19 cellular contexts compared by ENCODE assay signal in genomic region chr18:7642491-7642890, GRCh38.
DNase-seq lines count a peak whose midpoint lies in the region; ATAC-seq, FAIRE-seq and TF ChIP-seq lines count a peak whose summit lies in the region.
"Had no signal": no experiment of that assay in that cellular context is flagged by ENCODE, and none has a peak within 500 bp of the region (broad histone marks: within the 10 kb centered on the region; RNA-seq: fewer than 3 reads in every experiment).

No MANE protein-coding gene starts in this region.

- H3K79me2 ChIP-seq in K562 (ENCODE audit: control insufficient read depth, insufficient read depth, low read length) (no peaks in the 10 kb centered on the region), smooth muscle cell (ENCODE audit: low read depth) (peaks cover 61% of the 10 kb centered on the region)

- no peaks in the 10 kb centered on the region for H3F3A ChIP-seq in smooth muscle cell (ENCODE audit: low read depth)

- H3K4me2 ChIP-seq in K562 (ENCODE audit: insufficient read depth, low read length): no peak overlapping the region
- peak overlapping the region; percentile 47 for H3K4me2 ChIP-seq in smooth muscle cell
- H3K4me2 ChIP-seq: BLaER1, GM23338 had no signal

- no TSS peak for BruUV-seq in K562 (replicated peaks; lab: Mats Ljungman, UMichigan)

- no peaks in the 10 kb centered on the region for H3K9me3 ChIP-seq in K562 (replicated peaks; ENCODE audit: control insufficient read depth, insufficient read depth, low read depth, low read length)
- no peaks in the 10 kb centered on the region for H3K9me3 ChIP-seq in smooth muscle cell (replicated peaks; ENCODE audit: low read depth)
- H3K9me3 ChIP-seq: BLaER1 had no signal

- no peak for TF ChIP-seq RAD21 in K562 (CRISPR knock-in tag; conservative IDR thresholded peaks at IDR 0.05 in 1 of 2, IDR thresholded peaks at IDR 0.05 in 1 of 2)

- TF ChIP-seq EP300 in K562 (IDR thresholded peaks at IDR 0.05; ENCODE audit: low read length): no peak

- TF ChIP-seq CTCF in K562 (IDR thresholded peaks at IDR 0.05 in 2 of 3, conservative IDR thresholded peaks at IDR 0.05 in 1 of 3; ENCODE audit: insufficient read depth in 2 of 3, low read depth in 1 of 3, low read length in 3 of 3) (no peak), smooth muscle cell (IDR thresholded peaks at IDR 0.05; ENCODE audit: borderline replicate concordance, insufficient read depth, poor library complexity, severe bottlenecking) (no peak)

- in situ Hi-C loops in K562 (cut with MboI): no loop called here

- intact Hi-C loops in K562 (cut with micrococcal nuclease): no loop called here

- H3K36me3 ChIP-seq in K562 (ENCODE audit: control insufficient read depth, insufficient read depth, low read length) (no peaks in the 10 kb centered on the region), smooth muscle cell (ENCODE audit: low read depth) (no peaks in the 10 kb centered on the region)
- H3K36me3 ChIP-seq: BLaER1 had no signal

- no peak for ATAC-seq in K562
- no peak for ATAC-seq in HG02884 (IDR thresholded peaks at IDR 0.05; ENCODE audit: unreplicated experiment)
- no peak for ATAC-seq in GM21447 (IDR thresholded peaks at IDR 0.05; ENCODE audit: unreplicated experiment)
- ATAC-seq: GM23338, HCT116 had no signal

- H3K9ac ChIP-seq in K562 (ENCODE audit: insufficient read depth in 1 of 2, low read depth in 2 of 2, low read length in 2 of 2): no peak overlapping the region
- no peak overlapping the region for H3K9ac ChIP-seq in smooth muscle cell (ENCODE audit: low read depth)
- H3K9ac ChIP-seq: BLaER1 had no signal

- H3K27me3 ChIP-seq in K562 (ENCODE audit: control insufficient read depth in 2 of 2, insufficient read depth in 2 of 2, low read length in 2 of 2) (no peaks in the 10 kb centered on the region), smooth muscle cell (ENCODE audit: low read depth) (no peaks in the 10 kb centered on the region)
- H3K27me3 ChIP-seq: BLaER1 had no signal

- H4K20me1 ChIP-seq in K562 (replicated peaks; ENCODE audit: control insufficient read depth, insufficient read depth, low read length): no peaks in the 10 kb centered on the region
- peaks cover 96% of the 10 kb centered on the region for H4K20me1 ChIP-seq in smooth muscle cell (ENCODE audit: low read depth)
- H4K20me1 ChIP-seq: BLaER1 had no signal

- TF ChIP-seq POLR2A in K562 (conservative IDR thresholded peaks at IDR 0.05): no peak

- H3K27ac ChIP-seq in K562 (ENCODE audit: extremely low read depth, low read depth, low read length) (no peak overlapping the region), smooth muscle cell (ENCODE audit: low read depth) (no peak overlapping the region)
- H3K27ac ChIP-seq: BLaER1 had no signal

- no peak overlapping the region for H2AFZ ChIP-seq in K562 (ENCODE audit: low read depth, low read length)
- H2AFZ ChIP-seq in smooth muscle cell (ENCODE audit: low read depth): no peak overlapping the region
- H2AFZ ChIP-seq: GM23338 had no signal

- no peaks in the 10 kb centered on the region for H3K9me1 ChIP-seq in K562 (ENCODE audit: control insufficient read depth, insufficient read depth, low read length)

- POLR2A ChIA-PET in K562 (lab: Yijun Ruan, JAX): no interaction called here

- WGBS in K562 (ENCODE audit: insufficient coverage, low coverage, missing lambda C conversion rate): 5% methylated on average over 5 of the region's 5 CpGs
- WGBS in smooth muscle cell (ENCODE audit: low lambda C conversion rate): 63% methylated on average over 5 of the region's 5 CpGs

- CTCF ChIA-PET in K562 (lab: Yijun Ruan, JAX; ENCODE audit: low intra/inter-chr PET ratio): no interaction called here

- no peak for FAIRE-seq in K562 (lab: Jason Lieb, UNC)
- FAIRE-seq: GM12891, GM19239 had no signal

- H3K4me1 ChIP-seq in K562 (replicated peaks in 1 of 2; ENCODE audit: control insufficient read depth in 2 of 2, insufficient read depth in 2 of 2, low read length in 2 of 2) (no peaks in the 10 kb centered on the region), smooth muscle cell (ENCODE audit: low read depth) (no peaks in the 10 kb centered on the region)
- H3K4me1 ChIP-seq: BLaER1 had no signal

- peak; percentile 72 for DNase-seq in DMS53 (lab: John Stamatoyannopoulos, UW)
- peak; percentile 5 for DNase-seq in M059J (ENCODE audit: low read depth)
- no peak for DNase-seq in K562 (ENCODE audit: extremely low read depth in 1 of 4, low spot score in 3 of 4)
- no peak for DNase-seq in smooth muscle cell (lab: John Stamatoyannopoulos, UW; ENCODE audit: unreplicated experiment)
- no peak for DNase-seq in epidermal melanocyte (ENCODE audit: insufficient read length, low spot score)
- DNase-seq: 8988T; CD4-positive, alpha-beta memory T cell; DMS153; DND-41; EL; H7; HFFc6 had no signal

- H3K4me3 ChIP-seq in K562 (no peak overlapping the region), smooth muscle cell (no peak overlapping the region)
- H3K4me3 ChIP-seq: BLaER1, GM23338 had no signal

TF ChIP-seq in K562, 482 proteins besides CTCF, POLR2A, EP300 and RAD21:
- TF ChIP-seq SPI1 (IDR thresholded peaks at IDR 0.05; ENCODE audit: borderline replicate concordance, low read depth, low read length) (peak; percentile 30; the same call in 1 of the 2 replicates), KDM2B (CRISPR knock-in tag; IDR thresholded peaks at IDR 0.05) (no peak)

Comparison
In these comparisons a context has a peak if more than half of its experiments do, and no peak if none do; other contexts are left out.
1. DNase-seq: peak in DMS53 (single experiment) and M059J (single experiment); none in K562 (0 of 4), smooth muscle cell (single experiment) and epidermal melanocyte (single experiment).